In genomic region chr2:1713156-1713838, GRCh38 we compare ENCODE assay signal across 1 cellular context.
TF ChIP-seq lines count a peak whose summit lies in the region.

No MANE protein-coding gene starts in this region.

TF ChIP-seq in WTC11, 78 proteins besides CTCF, POLR2A, EP300 and RAD21 (continued from another document):
- TF ChIP-seq ZNF281 (CRISPR knock-in tag; IDR thresholded peaks at IDR 0.05): no peak
- TF ChIP-seq ETV6 (CRISPR knock-in tag; IDR thresholded peaks at IDR 0.05): no peak
- no peak for TF ChIP-seq AFF4 (CRISPR knock-in tag; IDR thresholded peaks at IDR 0.05; ENCODE audit: borderline replicate concordance)
- TF ChIP-seq RORB (CRISPR knock-in tag; IDR thresholded peaks at IDR 0.05): no peak
- no peak for TF ChIP-seq IRF2 (CRISPR knock-in tag; IDR thresholded peaks at IDR 0.05; ENCODE audit: borderline replicate concordance, low read depth)
- TF ChIP-seq CREM (CRISPR knock-in tag; IDR thresholded peaks at IDR 0.05): no peak
- TF ChIP-seq MXD4 (CRISPR knock-in tag; IDR thresholded peaks at IDR 0.05; ENCODE audit: borderline replicate concordance): no peak
